1 cellular context compared by ENCODE assay signal in genomic region chr1:246142320-246142893, GRCh38.
TF ChIP-seq lines count a peak whose summit lies in the region.

No MANE protein-coding gene starts in this region.

TF ChIP-seq in IMR-90, 13 proteins besides CTCF, POLR2A, EP300 and RAD21 (continued from another document):
- no peak for TF ChIP-seq MAZ (IDR thresholded peaks at IDR 0.05; ENCODE audit: borderline replicate concordance, low read depth, low read length)
- TF ChIP-seq CEBPB (IDR thresholded peaks at IDR 0.05; ENCODE audit: low read depth, low read length) = peak; percentile 65
- peak; percentile 68 for TF ChIP-seq MAFK (IDR thresholded peaks at IDR 0.05; ENCODE audit: low read depth, low read length)
- peak; percentile 57 for TF ChIP-seq BHLHE40 (IDR thresholded peaks at IDR 0.05; ENCODE audit: low read depth, low read length)
- no peak for TF ChIP-seq RFX5 (IDR thresholded peaks at IDR 0.05; ENCODE audit: low read depth, low read length)
- TF ChIP-seq ELK1 (IDR thresholded peaks at IDR 0.05; ENCODE audit: borderline replicate concordance, low read depth, low read length) = no peak
- no peak for TF ChIP-seq SMC3 (IDR thresholded peaks at IDR 0.05; ENCODE audit: low read depth, low read length)
